ENCODE assay signal across 22 cellular contexts in genomic region chr3:132544130-132544529, GRCh38. TPM values are rescaled to one million over a fixed set of nuclear protein-coding genes. Genes with fewer than 3 reads are reported as not detected.
"Had no signal": no experiment of that assay in that cellular context is flagged by ENCODE, and none has a peak within 500 bp of the region (broad histone marks: within the 10 kb centered on the region; RNA-seq: fewer than 3 reads in every experiment).

No MANE protein-coding gene starts in this region.

- H3K4me1 Mint-ChIP-seq: nephron progenitor cell had no signal

- H3K36me3 Mint-ChIP-seq: WTC11 had no signal

- H3K27me3 Mint-ChIP-seq: activated naive CD4-positive, alpha-beta T cell treated with anti-CD3 and anti-CD28 coated beads, Interleukin-2, amount 10 ng/mL, durations not matched to agents 7 days and 5 days had no signal

- H3K9me3 ChIP-seq: gastroesophageal sphincter, heart left ventricle, testis, upper lobe of right lung had no signal

- DNase-seq: activated CD4-positive, alpha-beta T cell treated with anti-CD3 and anti-CD28 coated beads for 48 hours; activated naive CD4-positive, alpha-beta T cell treated with anti-CD3 and anti-CD28 coated beads, Interleukin-2, amount 10 ng/mL, durations not matched to agents 7 days and 5 days; cerebellar nuclear complex; effector CD4-positive, alpha-beta T cell; heart left ventricle; immature natural killer cell; kidney glomerular epithelial cell; left ventricle myocardium superior; nephron progenitor cell; nucleus accumbens; posterior cingulate gyrus; retina; stimulated activated CD4-positive, alpha-beta T cell treated with anti-CD3 and anti-CD28 coated beads, Interleukin-12 subunit alpha, Interleukin-12 subunit beta, amount 100 ng/mL, for 4 hours; stimulated activated CD4-positive, alpha-beta T cell treated with anti-CD3 and anti-CD28 coated beads, Interleukin-1b, Interleukin-23, amount 100 ng/mL, for 48 hours; stimulated activated CD8-positive, alpha-beta memory T cell treated with anti-CD3 and anti-CD28 coated beads, Interleukin-4, amount 100 ng/mL, for 48 hours; testis; upper lobe of right lung had no signal

- H3K4me1 ChIP-seq: testis, upper lobe of right lung had no signal

- H3K4me3 ChIP-seq: gastroesophageal sphincter, heart left ventricle, testis, upper lobe of right lung had no signal

- ATAC-seq: esophagus mucosa, gastroesophageal sphincter, heart left ventricle, left ventricle myocardium superior, upper lobe of right lung, WTC11 had no signal

- H3K27ac ChIP-seq: gastroesophageal sphincter, testis, upper lobe of right lung had no signal

- H3K4me3 Mint-ChIP-seq: activated naive CD4-positive, alpha-beta T cell treated with anti-CD3 and anti-CD28 coated beads, Interleukin-2, amount 10 ng/mL, durations not matched to agents 7 days and 5 days; immature natural killer cell; nephron progenitor cell; WTC11 had no signal

- H3K9me3 Mint-ChIP-seq: activated naive CD4-positive, alpha-beta T cell treated with anti-CD3 and anti-CD28 coated beads, Interleukin-2, amount 10 ng/mL, durations not matched to agents 7 days and 5 days; immature natural killer cell; nephron progenitor cell had no signal

- H3K27me3 ChIP-seq: gastroesophageal sphincter, heart left ventricle, testis, upper lobe of right lung had no signal

RNA-seq across cellular contexts. Expression of gene ACKR4, which starts 52.9 kb away (rescaled TPM):
- total RNA-seq: activated CD8-positive, alpha-beta memory T cell treated with anti-CD3 and anti-CD28 coated beads for 36 hours; esophagus mucosa; myocyte; WTC11 had no signal
